Comparison of ENCODE assay signal across 22 cellular contexts in genomic region chr17:50311483-50311882, GRCh38. TPM values are rescaled to one million over a fixed set of nuclear protein-coding genes. Genes with fewer than 3 reads are reported as not detected.
A peak's percentile ranks its signal among the peaks of the same experiment; 100 is the strongest.
DNase-seq lines count a peak whose midpoint lies in the region; ATAC-seq and TF ChIP-seq lines count a peak whose summit lies in the region.
"Had no signal": no experiment of that assay in that cellular context is flagged by ENCODE, and none has a peak within 500 bp of the region (broad histone marks: within the 10 kb centered on the region; RNA-seq: fewer than 3 reads in every experiment).

No MANE protein-coding gene starts in this region.

- no peaks in the 10 kb centered on the region for H3K9me3 Mint-ChIP-seq in activated CD4-positive, alpha-beta memory T cell treated with anti-CD3 and anti-CD28 coated beads for 36 hours
- no peaks in the 10 kb centered on the region for H3K9me3 Mint-ChIP-seq in activated CD4-positive, alpha-beta memory T cell treated with anti-CD3 and anti-CD28 coated beads, Interleukin-2, amount 10 ng/mL, durations not matched to agents 7 days and 5 days
- no peaks in the 10 kb centered on the region for H3K9me3 Mint-ChIP-seq in osteocyte (ENCODE audit: unreplicated experiment)
- H3K9me3 Mint-ChIP-seq: CD4-positive, CD25-positive, alpha-beta regulatory T cell had no signal

- H3K36me3 Mint-ChIP-seq in activated CD4-positive, alpha-beta memory T cell treated with anti-CD3 and anti-CD28 coated beads for 36 hours: no peaks in the 10 kb centered on the region
- H3K36me3 Mint-ChIP-seq in activated CD4-positive, alpha-beta memory T cell treated with anti-CD3 and anti-CD28 coated beads, Interleukin-2, amount 10 ng/mL, durations not matched to agents 7 days and 5 days (ENCODE audit: low read depth): no peaks in the 10 kb centered on the region
- H3K36me3 Mint-ChIP-seq in T-helper 17 cell (ENCODE audit: low read depth) (peaks cover 7% of the 10 kb centered on the region), osteocyte (ENCODE audit: unreplicated experiment) (no peaks in the 10 kb centered on the region)
- H3K36me3 Mint-ChIP-seq: CD4-positive, CD25-positive, alpha-beta regulatory T cell had no signal

- H3K27me3 ChIP-seq in ascending aorta: no peaks in the 10 kb centered on the region

- TF ChIP-seq CTCF in ascending aorta (IDR thresholded peaks at IDR 0.05) (no peak), osteocyte (IDR thresholded peaks at IDR 0.05) (no peak)

- POLR2A ChIA-PET in activated CD4-positive, alpha-beta memory T cell treated with anti-CD3 and anti-CD28 coated beads for 36 hours (lab: Charles Lee): interaction anchor here (1.4 kb wide), 1 partner anchor 35 kb away, joined by 4 read pairs; the partner anchor contains the start of gene XYLT2
- POLR2A ChIA-PET in activated CD4-positive, alpha-beta memory T cell treated with anti-CD3 and anti-CD28 coated beads, Interleukin-2, amount 10 ng/mL, durations not matched to agents 7 days and 5 days (lab: Charles Lee): no interaction called here

- no peak overlapping the region for H3K27ac ChIP-seq in ascending aorta
- H3K27ac ChIP-seq: GM23248 had no signal

- no peak overlapping the region for H3K4me3 ChIP-seq in ascending aorta
- H3K4me3 ChIP-seq: GM23248 had no signal

- peaks cover 11% of the 10 kb centered on the region for H3K27me3 Mint-ChIP-seq in activated CD4-positive, alpha-beta memory T cell treated with anti-CD3 and anti-CD28 coated beads for 36 hours
- H3K27me3 Mint-ChIP-seq in activated CD4-positive, alpha-beta memory T cell treated with anti-CD3 and anti-CD28 coated beads, Interleukin-2, amount 10 ng/mL, durations not matched to agents 7 days and 5 days: peaks cover 9% of the 10 kb centered on the region
- H3K27me3 Mint-ChIP-seq in T-helper 17 cell (peaks cover 55% of the 10 kb centered on the region), osteocyte (ENCODE audit: unreplicated experiment) (peaks cover 30% of the 10 kb centered on the region)

- H3K9me3 ChIP-seq in T-helper 17 cell (ENCODE audit: control insufficient read depth, low read length, poor library complexity, severe bottlenecking) (no peaks in the 10 kb centered on the region), ascending aorta (no peaks in the 10 kb centered on the region)

- intact Hi-C loops in activated CD4-positive, alpha-beta memory T cell treated with anti-CD3 and anti-CD28 coated beads for 36 hours (cut with micrococcal nuclease): loop anchor here (1.0 kb wide), 2 partner anchors 16 to 20 kb away; no protein-coding TSS in a partner anchor
- intact Hi-C loops in ascending aorta (cut with DNase I): no loop called here

- H3K4me1 ChIP-seq in ascending aorta: no peaks in the 10 kb centered on the region
- H3K4me1 ChIP-seq: BE2C had no signal

- H3K27ac Mint-ChIP-seq in activated CD4-positive, alpha-beta memory T cell treated with anti-CD3 and anti-CD28 coated beads for 36 hours: peak overlapping the region; percentile 85
- H3K27ac Mint-ChIP-seq in activated CD4-positive, alpha-beta memory T cell treated with anti-CD3 and anti-CD28 coated beads, Interleukin-2, amount 10 ng/mL, durations not matched to agents 7 days and 5 days: no peak overlapping the region
- H3K27ac Mint-ChIP-seq in T-helper 17 cell: no peak overlapping the region
- no peak overlapping the region for H3K27ac Mint-ChIP-seq in osteocyte (ENCODE audit: unreplicated experiment)
- H3K27ac Mint-ChIP-seq: CD4-positive, CD25-positive, alpha-beta regulatory T cell had no signal

- peaks cover 36% of the 10 kb centered on the region for H3K4me1 Mint-ChIP-seq in activated CD4-positive, alpha-beta memory T cell treated with anti-CD3 and anti-CD28 coated beads for 36 hours (ENCODE audit: low read depth)
- peaks cover 19% of the 10 kb centered on the region for H3K4me1 Mint-ChIP-seq in activated CD4-positive, alpha-beta memory T cell treated with anti-CD3 and anti-CD28 coated beads, Interleukin-2, amount 10 ng/mL, durations not matched to agents 7 days and 5 days
- H3K4me1 Mint-ChIP-seq in T-helper 17 cell: peaks cover 6% of the 10 kb centered on the region
- H3K4me1 Mint-ChIP-seq in osteocyte (ENCODE audit: unreplicated experiment): peaks cover 5% of the 10 kb centered on the region
- H3K4me1 Mint-ChIP-seq: CD4-positive, CD25-positive, alpha-beta regulatory T cell had no signal

- no peaks in the 10 kb centered on the region for H3K36me3 ChIP-seq in ascending aorta
- H3K36me3 ChIP-seq: BE2C had no signal

- peak; percentile 9 for ATAC-seq in GM19467 (IDR thresholded peaks at IDR 0.05; ENCODE audit: unreplicated experiment)
- no peak for ATAC-seq in T-helper 17 cell
- ATAC-seq: HCT116 had no signal

- CTCF ChIA-PET in activated CD4-positive, alpha-beta memory T cell treated with anti-CD3 and anti-CD28 coated beads for 36 hours (lab: Charles Lee): interaction anchor here (1.4 to 2.7 kb wide), 2 partner anchors 50 to 86 kb away, joined by 5 to 6 read pairs; partner anchors contain the start of gene LRRC59
- CTCF ChIA-PET in activated CD4-positive, alpha-beta memory T cell treated with anti-CD3 and anti-CD28 coated beads, Interleukin-2, amount 10 ng/mL, durations not matched to agents 7 days and 5 days (lab: Charles Lee): interaction anchor here (1.0 to 1.3 kb wide), 3 partner anchors 49 to 111 kb away, joined by 3 read pairs; partner anchors contain the start of gene LRRC59

- H3K4me3 Mint-ChIP-seq in activated CD4-positive, alpha-beta memory T cell treated with anti-CD3 and anti-CD28 coated beads for 36 hours: no peak overlapping the region
- H3K4me3 Mint-ChIP-seq in activated CD4-positive, alpha-beta memory T cell treated with anti-CD3 and anti-CD28 coated beads, Interleukin-2, amount 10 ng/mL, durations not matched to agents 7 days and 5 days: no peak overlapping the region
- peak overlapping the region; percentile 12 for H3K4me3 Mint-ChIP-seq in T-helper 17 cell
- H3K4me3 Mint-ChIP-seq in osteocyte (ENCODE audit: unreplicated experiment): no peak overlapping the region
- H3K4me3 Mint-ChIP-seq: CD4-positive, CD25-positive, alpha-beta regulatory T cell had no signal

- DNase-seq in activated CD4-positive, alpha-beta memory T cell treated with anti-CD3 and anti-CD28 coated beads for 36 hours: no peak
- no peak for DNase-seq in activated CD4-positive, alpha-beta memory T cell treated with anti-CD3 and anti-CD28 coated beads, Interleukin-2, amount 10 ng/mL, durations not matched to agents 7 days and 5 days
- DNase-seq in T-helper 17 cell: no peak
- DNase-seq in iPS-NIHi7 (ENCODE audit: extremely low spot score): peak; percentile 45
- no peak for DNase-seq in glomerular visceral epithelial cell (ENCODE audit: extremely low spot score)
- no peak for DNase-seq in ascending aorta (ENCODE audit: low spot score in 2 of 2)
- no peak for DNase-seq in osteocyte (ENCODE audit: extremely low spot score, unreplicated experiment)
- DNase-seq: BE2C; CD4-positive, CD25-positive, alpha-beta regulatory T cell; COR-L47; DMS 273 treated with DMSO at 0.1 percent for 48 hours; GM23248; KBM-7; NCI-H1694 treated with DMSO at 0.1 percent for 48 hours; NCI-H510A; NCI-H748 treated with DMSO at 0.1 percent for 48 hours; NK-92 treated with Interleukin-12 subunit alpha and Interleukin-12 subunit beta, amount 100 ng/mL, for 24 hours; SHP77 had no signal

RNA-seq across cellular contexts. Expression of gene XYLT2, which starts 34.4 kb away (rescaled TPM):
- total RNA-seq in activated CD4-positive, alpha-beta memory T cell treated with anti-CD3 and anti-CD28 coated beads for 36 hours: 10 to 100 TPM; 41.3 to 43.3 TPM
- total RNA-seq in activated CD4-positive, alpha-beta memory T cell treated with anti-CD3 and anti-CD28 coated beads, Interleukin-2, amount 10 ng/mL, durations not matched to agents 7 days and 5 days: 10 to 100 TPM; 26.7 to 29.7 TPM
- 10 to 100 TPM; 19.2 to 20.4 TPM for total RNA-seq in T-helper 17 cell
- total RNA-seq in ascending aorta: 51.3 TPM
- total RNA-seq in osteocyte: 31.6 and 32.0 TPM in 2 replicates

RNA-seq across cellular contexts. Expression of gene TMEM92, which starts 37.2 kb away (rescaled TPM):
- total RNA-seq in activated CD4-positive, alpha-beta memory T cell treated with anti-CD3 and anti-CD28 coated beads for 36 hours: under 1 TPM in 1 of 2 experiments, not detected in 1; 0.07 TPM
- total RNA-seq in activated CD4-positive, alpha-beta memory T cell treated with anti-CD3 and anti-CD28 coated beads, Interleukin-2, amount 10 ng/mL, durations not matched to agents 7 days and 5 days: under 1 TPM in 1 of 2 experiments, not detected in 1; 0.08 TPM
- not detected for total RNA-seq in T-helper 17 cell
- total RNA-seq in ascending aorta: not detected
- total RNA-seq in osteocyte: 4.3 and 6.6 TPM in 2 replicates
- total RNA-seq: CD4-positive, CD25-positive, alpha-beta regulatory T cell; OCI-LY7; RPMI7951 had no signal
